Comparison of ENCODE assay signal across 8 cellular contexts in genomic region chr6:120826253-120826652, GRCh38.
A peak's percentile ranks its signal among the peaks of the same experiment; 100 is the strongest.
DNase-seq lines count a peak whose midpoint lies in the region; ATAC-seq and TF ChIP-seq lines count a peak whose summit lies in the region.

No MANE protein-coding gene starts in this region.

- H3K56ac ChIP-seq in mesendoderm (ENCODE audit: low read length) = no peak overlapping the region

- TF ChIP-seq CTCF in LNCAP (IDR thresholded peaks at IDR 0.05) = peak; percentile 84
- TF ChIP-seq CTCF in adrenal gland (IDR thresholded peaks at IDR 0.05) = peak; percentile 36 to 59 (median 50)

- no peaks in the 10 kb centered on the region for H3K79me2 ChIP-seq in mesendoderm (ENCODE audit: control insufficient read depth, insufficient read depth, low read length)

- H3K36me3 ChIP-seq in adrenal gland (replicated peaks in 1 of 2) (no peaks in the 10 kb centered on the region), mesendoderm (ENCODE audit: control insufficient read depth, insufficient read depth, low read length) (no peaks in the 10 kb centered on the region)

- H2AK5ac ChIP-seq in mesendoderm (ENCODE audit: low read length) = no peak overlapping the region

- no peak overlapping the region for H2BK120ac ChIP-seq in mesendoderm (ENCODE audit: low read depth, low read length)

- 38 to 50% (median 44%) methylated on average over 2 of the region's 2 CpGs for WGBS in adrenal gland, 4 donors
- no CpG with 5 or more reads among the region's 2 CpGs for WGBS in mesendoderm (ENCODE audit: extremely low coverage, insufficient coverage, low lambda C conversion rate)

- H3K4me3 ChIP-seq in adrenal gland = no peak overlapping the region
- no peak overlapping the region for H3K4me3 ChIP-seq in mesendoderm (ENCODE audit: low read length)

- H3K4ac ChIP-seq in mesendoderm (ENCODE audit: low read depth, low read length) = no peak overlapping the region

- ATAC-seq in HG03095 (IDR thresholded peaks at IDR 0.05; ENCODE audit: unreplicated experiment) (no peak), HG03469 (IDR thresholded peaks at IDR 0.05; ENCODE audit: unreplicated experiment) (no peak)

- H3K27me3 ChIP-seq in adrenal gland = no peaks in the 10 kb centered on the region
- H3K27me3 ChIP-seq in mesendoderm (ENCODE audit: insufficient read depth, low read length, poor library complexity) = no peaks in the 10 kb centered on the region

- H3K4me2 ChIP-seq in mesendoderm (ENCODE audit: low read length) = no peak overlapping the region

- no peak overlapping the region for H3K23ac ChIP-seq in mesendoderm (ENCODE audit: low read length)

- H2BK5ac ChIP-seq in mesendoderm (ENCODE audit: low read length) = no peak overlapping the region

- no peak overlapping the region for H4K8ac ChIP-seq in mesendoderm (ENCODE audit: low read depth, low read length)

- H4K5ac ChIP-seq in mesendoderm (ENCODE audit: low read length) = no peak overlapping the region

- no peaks in the 10 kb centered on the region for H3K4me1 ChIP-seq in adrenal gland (replicated peaks in 1 of 2)
- no peaks in the 10 kb centered on the region for H3K4me1 ChIP-seq in mesendoderm (ENCODE audit: control insufficient read depth, low read depth, low read length)

- H3K18ac ChIP-seq in mesendoderm (ENCODE audit: low read length) = no peak overlapping the region

- no peak overlapping the region for H3K9ac ChIP-seq in mesendoderm (ENCODE audit: low read length)

- H3K27ac ChIP-seq in adrenal gland = no peak overlapping the region
- H3K27ac ChIP-seq in mesendoderm (ENCODE audit: low read depth, low read length) = no peak overlapping the region

- DNase-seq in NCI-H345 (lab: John Stamatoyannopoulos, UW) = peak; percentile 3
- no peak for DNase-seq in NCI-H345 treated with DMSO at 0.1 percent for 48 hours (lab: John Stamatoyannopoulos, UW; ENCODE audit: unreplicated experiment)
- peak in 6 of 7 donors; percentile 34 to 61 (median 46) for DNase-seq in adrenal gland
- peak; percentile 52 for DNase-seq in mesendoderm
- no peak for DNase-seq in EL

- H3K9me3 ChIP-seq in adrenal gland (replicated peaks in 1 of 3) = no peaks in the 10 kb centered on the region

- no peak for TF ChIP-seq POLR2A in adrenal gland (IDR thresholded peaks at IDR 0.05)

- H3K79me1 ChIP-seq in mesendoderm (ENCODE audit: low read length) = no peaks in the 10 kb centered on the region

- intact Hi-C loops in adrenal gland (cut with DNase I) = loop anchor here in 1 of 2 donors (10.0 kb wide), 1 partner anchor 1081 kb away; no protein-coding TSS in a partner anchor

- H2BK15ac ChIP-seq in mesendoderm (replicated peaks; ENCODE audit: low read depth) = no peak overlapping the region

Comparison
In these comparisons a context has a peak if more than half of its experiments do, and no peak if none do; other contexts are left out.
1. DNase-seq: peak in NCI-H345 (single experiment), adrenal gland (6 of 7) and mesendoderm (single experiment); none in NCI-H345 treated with DMSO at 0.1 percent for 48 hours (single experiment) and EL (single experiment).